ENCODE assay signal across 1 cellular context in the genomic region with DNA sequence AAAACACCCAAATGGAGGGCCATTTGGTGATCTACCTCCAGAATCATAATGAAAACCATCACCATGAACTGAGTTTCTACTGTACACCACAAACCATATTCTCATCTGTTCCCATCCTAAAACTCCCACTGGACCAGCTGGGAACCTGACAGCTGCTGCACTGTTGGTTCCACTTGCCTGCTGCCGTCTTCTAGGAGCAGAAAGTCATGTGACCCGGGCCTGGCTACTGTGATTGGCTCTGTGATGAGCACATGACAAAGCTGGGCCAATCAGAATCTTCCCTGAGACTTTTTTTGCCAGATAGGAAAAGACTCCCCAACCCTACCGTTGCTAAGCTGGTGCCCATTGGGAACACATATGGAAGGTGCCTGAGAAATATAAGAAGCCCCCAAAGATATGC.
TF ChIP-seq lines count a peak whose summit lies in the region.

No MANE protein-coding gene starts in this region.

TF ChIP-seq in Ishikawa, 13 proteins besides CTCF, POLR2A, EP300 and RAD21 (continued from another document):
- TF ChIP-seq CREB1 (IDR thresholded peaks at IDR 0.05; ENCODE audit: low read depth): no peak
- TF ChIP-seq, protein P1, sequence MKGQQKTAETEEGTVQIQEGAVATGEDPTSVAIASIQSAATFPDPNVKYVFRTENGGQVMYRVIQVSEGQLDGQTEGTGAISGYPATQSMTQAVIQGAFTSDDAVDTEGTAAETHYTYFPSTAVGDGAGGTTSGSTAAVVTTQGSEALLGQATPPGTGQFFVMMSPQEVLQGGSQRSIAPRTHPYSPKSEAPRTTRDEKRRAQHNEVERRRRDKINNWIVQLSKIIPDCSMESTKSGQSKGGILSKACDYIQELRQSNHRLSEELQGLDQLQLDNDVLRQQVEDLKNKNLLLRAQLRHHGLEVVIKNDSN (IDR thresholded peaks at IDR 0.05): peak; percentile 78
